13 cellular contexts compared by ENCODE assay signal in the genomic region with DNA sequence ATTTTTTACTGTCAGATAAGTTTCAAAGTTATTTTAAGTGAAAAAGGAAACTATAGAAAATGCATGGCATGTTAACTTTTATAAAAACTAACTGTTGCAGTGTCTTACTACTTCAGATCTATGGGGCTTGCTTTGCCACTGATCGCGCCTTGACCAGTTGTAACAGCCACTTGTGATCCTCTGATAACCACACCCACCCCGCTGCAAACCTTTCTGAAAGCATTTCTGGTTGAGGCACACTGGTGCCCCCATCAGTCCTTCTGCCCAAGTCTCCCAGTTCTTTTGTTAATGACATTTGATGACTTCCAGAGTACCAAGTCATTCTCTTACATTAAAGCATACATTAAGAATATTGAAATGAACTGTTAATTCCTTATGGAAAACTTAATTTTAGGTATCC.
A peak's percentile ranks its signal among the peaks of the same experiment; 100 is the strongest.
DNase-seq lines count a peak whose midpoint lies in the region; ATAC-seq, FAIRE-seq and TF ChIP-seq lines count a peak whose summit lies in the region.
"Had no signal": no experiment of that assay in that cellular context is flagged by ENCODE, and none has a peak within 500 bp of the region (broad histone marks: within the 10 kb centered on the region; RNA-seq: fewer than 3 reads in every experiment).

No MANE protein-coding gene starts in this region.

- H3K79me2 ChIP-seq in H1 (ENCODE audit: control insufficient read depth in 1 of 2, insufficient read depth in 2 of 2, low read length in 2 of 2): peaks cover 0 to 42% of the 10 kb centered on the region in 2 experiments; a peak in 3 of 4 replicates
- H3K79me2 ChIP-seq in osteoblast (ENCODE audit: insufficient read depth, low read length): peaks cover 88% of the 10 kb centered on the region

- peak; percentile 46 to 53 for TF ChIP-seq RAD21 in H1 (IDR thresholded peaks at IDR 0.05 in 1 of 2, conservative IDR thresholded peaks at IDR 0.05 in 1 of 2; ENCODE audit: low read depth in 2 of 2, low read length in 2 of 2)

- H3K18ac ChIP-seq in H1 (ENCODE audit: extremely low read depth, low read length): no peak overlapping the region

- peaks cover 4 to 21% (median 16%) of the 10 kb centered on the region in 4 experiments for H3K4me1 ChIP-seq in H1 (replicated peaks in 1 of 4; ENCODE audit: control insufficient read depth in 3 of 4, insufficient read depth in 4 of 4, low read length in 3 of 4)
- H3K4me1 ChIP-seq in osteoblast (ENCODE audit: insufficient read depth, low read length): peaks cover 26% of the 10 kb centered on the region

- H2BK12ac ChIP-seq in H1 (ENCODE audit: low read depth, low read length): no peak overlapping the region

- H3K9me3 ChIP-seq in H1 (ENCODE audit: insufficient read depth in 2 of 2, low read depth in 1 of 2, low read length in 1 of 2) (no peaks in the 10 kb centered on the region), osteoblast (ENCODE audit: low read depth, low read length) (no peaks in the 10 kb centered on the region)
- H3K9me3 ChIP-seq: upper lobe of left lung had no signal

- no peak for TF ChIP-seq POLR2A in H1 (IDR thresholded peaks at IDR 0.05; ENCODE audit: control extremely low read depth in 1 of 2, low read depth in 2 of 2, low read length in 2 of 2)

- no peak overlapping the region for H3K4ac ChIP-seq in H1 (replicated peaks; ENCODE audit: insufficient read length, low read depth, low read length)

- H2BK15ac ChIP-seq in H1 (ENCODE audit: low read length): no peak overlapping the region

- ATAC-seq in HG03460 (IDR thresholded peaks at IDR 0.05; ENCODE audit: unreplicated experiment): no peak
- ATAC-seq in HG03135 (IDR thresholded peaks at IDR 0.05; ENCODE audit: unreplicated experiment): no peak
- no peak for ATAC-seq in HG02759 (IDR thresholded peaks at IDR 0.05; ENCODE audit: unreplicated experiment)

- H3K27me3 ChIP-seq in GM06990 (replicated peaks; ENCODE audit: control insufficient read depth, insufficient read depth, low read length) (no peaks in the 10 kb centered on the region), H1 (replicated peaks in 1 of 4; ENCODE audit: control insufficient read depth in 3 of 4, extremely low read depth in 1 of 4, insufficient read depth in 3 of 4, low read length in 3 of 4) (no peaks in the 10 kb centered on the region), osteoblast (ENCODE audit: insufficient read depth, low read length) (no peaks in the 10 kb centered on the region)
- H3K27me3 ChIP-seq: upper lobe of left lung had no signal

- no peak for TF ChIP-seq EP300 in H1 (IDR thresholded peaks at IDR 0.05; ENCODE audit: borderline replicate concordance in 1 of 2, low read depth in 2 of 2, low read length in 2 of 2)

- H3K56ac ChIP-seq in H1 (replicated peaks; ENCODE audit: insufficient read length, low read depth, low read length): no peak overlapping the region

- CTCF ChIA-PET in H1 (lab: Charles Lee; ENCODE audit: partially characterized antibody): interaction anchor here (0.9 to 2.1 kb wide), 13 partner anchors 10 to 101 kb away, joined by 3 to 9 read pairs (median 4); no protein-coding TSS in a partner anchor

- POLR2A ChIA-PET in H1 (lab: Charles Lee; ENCODE audit: partially characterized antibody): interaction anchor here (0.8 kb wide), 1 partner anchor 16 kb away, joined by 4 read pairs; no protein-coding TSS in a partner anchor

- H3K23ac ChIP-seq in H1 (ENCODE audit: insufficient read length): no peak overlapping the region

- no peak overlapping the region for H2AK5ac ChIP-seq in H1 (ENCODE audit: low read depth, low read length)

- WGBS in H1 (ENCODE audit: extremely low coverage in 1 of 2, insufficient coverage in 1 of 2, insufficient read length in 1 of 2, insufficient replicate concordance in 2 of 2, low coverage in 1 of 2, low lambda C conversion rate in 2 of 2, missing lambda C conversion rate in 1 of 2), 2 experiments: 33% methylated on average over 3 of the region's 3 CpGs; no CpG with 5 or more reads in 1 of the 2 experiments

- H4K5ac ChIP-seq in H1 (ENCODE audit: insufficient read length, low read depth, low read length): no peak overlapping the region

- H2BK20ac ChIP-seq in H1 (ENCODE audit: low read length): no peak overlapping the region

- H4K8ac ChIP-seq in H1 (ENCODE audit: extremely low read depth, insufficient read depth, low read length): no peak overlapping the region

- no peaks in the 10 kb centered on the region for H3K23me2 ChIP-seq in H1 (ENCODE audit: low read depth, low read length)

- H3K27ac ChIP-seq in H1 (ENCODE audit: low read depth, low read length): no peak overlapping the region
- no peak overlapping the region for H3K27ac ChIP-seq in osteoblast (ENCODE audit: low read depth, low read length)
- H3K27ac ChIP-seq: parathyroid adenoma, upper lobe of left lung had no signal

- TF ChIP-seq CTCF in GM06990 (IDR thresholded peaks at IDR 0.05; ENCODE audit: insufficient read depth, low read length, poor library complexity, severe bottlenecking): peak; percentile 35
- peak in 2 of 3 experiments; percentile 27 to 39; a peak in 2 of 4 replicates for TF ChIP-seq CTCF in H1 (IDR thresholded peaks at IDR 0.05; ENCODE audit: control extremely low read depth in 1 of 3, insufficient read depth in 1 of 3, low read depth in 1 of 3, low read length in 3 of 3)
- TF ChIP-seq CTCF in osteoblast (IDR thresholded peaks at IDR 0.05; ENCODE audit: extremely low read depth, low read depth, low read length): no peak

- FAIRE-seq in H1 (lab: Jason Lieb, UNC): peak; percentile 13
- FAIRE-seq: GM12891, keratinocyte had no signal

- no peak overlapping the region for H2BK5ac ChIP-seq in H1 (ENCODE audit: low read depth, low read length)

- DNase-seq in GM06990 (ENCODE audit: extremely low read depth, insufficient read length): no peak
- peak; percentile 28 for DNase-seq in M059J (ENCODE audit: low read depth)
- DNase-seq in H1 (ENCODE audit: low read depth in 1 of 2, low spot score in 2 of 2): no peak
- DNase-seq in osteoblast (ENCODE audit: insufficient read length, low spot score, missing footprints): no peak
- DNase-seq in NCI-H748 treated with DMSO at 0.1 percent for 48 hours (lab: John Stamatoyannopoulos, UW): no peak
- DNase-seq: NCI-H187 had no signal

- H2BK120ac ChIP-seq in H1 (replicated peaks; ENCODE audit: low read depth, low read length): no peak overlapping the region

- peaks cover 14% of the 10 kb centered on the region for H3K36me3 ChIP-seq in GM06990 (ENCODE audit: control insufficient read depth, insufficient read depth, low read length)
- H3K36me3 ChIP-seq in H1 (ENCODE audit: control insufficient read depth in 2 of 4, insufficient read depth in 4 of 4, low read length in 3 of 4): no peaks in the 10 kb centered on the region
- no peaks in the 10 kb centered on the region for H3K36me3 ChIP-seq in osteoblast (ENCODE audit: insufficient read depth, low read length)

- H3K4me3 ChIP-seq in GM06990 (replicated peaks; ENCODE audit: low read depth, low read length): no peak overlapping the region
- H3K4me3 ChIP-seq in H1 (ENCODE audit: extremely low read depth in 1 of 4, insufficient read depth in 2 of 4, low read depth in 3 of 4, low read length in 4 of 4): peak overlapping the region in 1 of 4 experiments; percentile 12; a peak in 1 of 8 replicates
- no peak overlapping the region for H3K4me3 ChIP-seq in osteoblast (ENCODE audit: insufficient read depth, low read length)
- H3K4me3 ChIP-seq: upper lobe of left lung had no signal

- no peak overlapping the region for H4K91ac ChIP-seq in H1 (replicated peaks; ENCODE audit: insufficient read length, low read length)

- peaks cover 8% of the 10 kb centered on the region for H3K79me1 ChIP-seq in H1 (ENCODE audit: low read depth, low read length)

- H4K20me1 ChIP-seq in H1 (replicated peaks in 1 of 2; ENCODE audit: control insufficient read depth in 1 of 2, insufficient read depth in 2 of 2, low read length in 2 of 2): peaks cover 12 to 24% of the 10 kb centered on the region in 2 experiments
- H4K20me1 ChIP-seq in osteoblast (ENCODE audit: insufficient read depth, low read length): peaks cover 72% of the 10 kb centered on the region

- no peak overlapping the region for H3K9ac ChIP-seq in H1 (replicated peaks in 1 of 4; ENCODE audit: extremely low read depth in 1 of 4, low read depth in 3 of 4, low read length in 3 of 4)
- H3K9ac ChIP-seq: parathyroid adenoma had no signal

- H3K14ac ChIP-seq in H1 (ENCODE audit: insufficient read length): no peak overlapping the region

- no peak overlapping the region for H2AFZ ChIP-seq in H1 (ENCODE audit: low read length)
- no peak overlapping the region for H2AFZ ChIP-seq in osteoblast (ENCODE audit: low read length)
- H2AFZ ChIP-seq: parathyroid adenoma had no signal

- H3K4me2 ChIP-seq in H1 (ENCODE audit: insufficient read depth in 1 of 2, low read depth in 2 of 2, low read length in 2 of 2) (peak overlapping the region in 1 of 2 experiments; percentile 29; a peak in 2 of 4 replicates), osteoblast (ENCODE audit: insufficient read depth, low read length) (peak overlapping the region; percentile 21)

TF ChIP-seq in H1, 55 proteins besides CTCF, POLR2A, EP300 and RAD21:
- no peak for TF ChIP-seq NANOG (IDR thresholded peaks at IDR 0.05; ENCODE audit: insufficient read depth, low read depth, low read length, poor library complexity, severe bottlenecking)
- no peak for TF ChIP-seq RFX5 (IDR thresholded peaks at IDR 0.05; ENCODE audit: borderline replicate concordance, low read depth, low read length)
- TF ChIP-seq, protein P1, sequence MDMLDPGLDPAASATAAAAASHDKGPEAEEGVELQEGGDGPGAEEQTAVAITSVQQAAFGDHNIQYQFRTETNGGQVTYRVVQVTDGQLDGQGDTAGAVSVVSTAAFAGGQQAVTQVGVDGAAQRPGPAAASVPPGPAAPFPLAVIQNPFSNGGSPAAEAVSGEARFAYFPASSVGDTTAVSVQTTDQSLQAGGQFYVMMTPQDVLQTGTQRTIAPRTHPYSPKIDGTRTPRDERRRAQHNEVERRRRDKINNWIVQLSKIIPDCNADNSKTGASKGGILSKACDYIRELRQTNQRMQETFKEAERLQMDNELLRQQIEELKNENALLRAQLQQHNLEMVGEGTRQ (IDR thresholded peaks at IDR 0.05; ENCODE audit: low read length): no peak
- TF ChIP-seq TBP (IDR thresholded peaks at IDR 0.05; ENCODE audit: low read depth, low read length): no peak
- TF ChIP-seq BCL11A (IDR thresholded peaks at IDR 0.05; ENCODE audit: low read depth in 2 of 2, low read length in 2 of 2): no peak
- no peak for TF ChIP-seq ZNF274 (IDR thresholded peaks at IDR 0.05; ENCODE audit: borderline replicate concordance, extremely low read depth, low read length)
- no peak for TF ChIP-seq SUZ12 (IDR thresholded peaks at IDR 0.05; ENCODE audit: low read length)
